Comparison of ENCODE assay signal across 15 cellular contexts in genomic region chr11:119481667-119482400, GRCh38. TPM values are rescaled to one million over a fixed set of nuclear protein-coding genes. Genes with fewer than 3 reads are reported as not detected.
DNase-seq lines count a peak whose midpoint lies in the region; ATAC-seq and TF ChIP-seq lines count a peak whose summit lies in the region.
"Had no signal": no experiment of that assay in that cellular context is flagged by ENCODE, and none has a peak within 500 bp of the region (broad histone marks: within the 10 kb centered on the region; RNA-seq: fewer than 3 reads in every experiment).

No MANE protein-coding gene starts in this region.

- peaks cover 26% of the 10 kb centered on the region for H3K27me3 Mint-ChIP-seq in GM23338 (ENCODE audit: insufficient read depth, low read depth, poor library complexity)

- DNase-seq in GM23338 (ENCODE audit: low spot score) (no peak), body of pancreas (peak; percentile 28 to 60 (median 40)), left lung (peak; percentile 31 to 64), SIG-M5 treated with dmso at 0.1 percent for 504 hours (lab: John Stamatoyannopoulos, UW; ENCODE audit: unreplicated experiment) (no peak), T-helper 2 cell (no peak), superior temporal gyrus (ENCODE audit: extremely low spot score) (no peak), kidney glomerular epithelial cell (lab: John Stamatoyannopoulos, UW) (no peak)

- H3K27me3 ChIP-seq in GM23338 (ENCODE audit: insufficient read depth) (no peaks in the 10 kb centered on the region), body of pancreas (no peaks in the 10 kb centered on the region), left lung (peaks cover 0 to 14% of the 10 kb centered on the region in 2 donors)

- no peaks in the 10 kb centered on the region; the same call in 2 of the 3 replicates for H3K36me3 Mint-ChIP-seq in GM23338 (ENCODE audit: low read depth)
- H3K36me3 Mint-ChIP-seq: activated naive CD4-positive, alpha-beta T cell treated with anti-CD3 and anti-CD28 coated beads, Interleukin-2, amount 50 U/mL, for 24 hours; CD4-positive, alpha-beta memory T cell; IgD-negative memory B cell had no signal

- H3K36me3 ChIP-seq in GM23338 (ENCODE audit: insufficient read depth) (no peaks in the 10 kb centered on the region), body of pancreas (replicated peaks in 1 of 2; ENCODE audit: insufficient read depth in 1 of 2, low read depth in 2 of 2) (no peaks in the 10 kb centered on the region), left lung (no peaks in the 10 kb centered on the region)
- H3K36me3 ChIP-seq: HAP-1 had no signal

- no peaks in the 10 kb centered on the region for H3F3A ChIP-seq in GM23338 (replicated peaks; ENCODE audit: low read depth)

- H3K4me3 ChIP-seq in GM23338 (peak overlapping the region; percentile 53), body of pancreas (no peak overlapping the region), left lung (no peak overlapping the region)
- H3K4me3 ChIP-seq: HAP-1, lung had no signal

- H4K20me1 ChIP-seq in GM23338 (replicated peaks; ENCODE audit: insufficient read depth), result no peaks in the 10 kb centered on the region

- ATAC-seq in GM23338, result peak; percentile 56
- peak; percentile 44 for ATAC-seq in body of pancreas
- ATAC-seq in left lung, result peak; percentile 34

- peaks cover 32% of the 10 kb centered on the region for H3K4me1 Mint-ChIP-seq in GM23338
- H3K4me1 Mint-ChIP-seq: activated naive CD4-positive, alpha-beta T cell treated with anti-CD3 and anti-CD28 coated beads, Interleukin-2, amount 50 U/mL, for 24 hours had no signal

- peak overlapping the region; percentile 96 for H2AFZ ChIP-seq in GM23338

- H3K9me2 ChIP-seq in GM23338 (ENCODE audit: insufficient read depth), result no peaks in the 10 kb centered on the region

- TF ChIP-seq POLR2A in body of pancreas (IDR thresholded peaks at IDR 0.05), result no peak

- no peak overlapping the region for H3K27ac Mint-ChIP-seq in GM23338
- H3K27ac Mint-ChIP-seq: activated naive CD4-positive, alpha-beta T cell treated with anti-CD3 and anti-CD28 coated beads, Interleukin-2, amount 50 U/mL, for 24 hours; CD4-positive, alpha-beta memory T cell; IgD-negative memory B cell; stimulated activated naive CD8-positive, alpha-beta T cell treated with anti-CD3 and anti-CD28 coated beads, Interleukin-15, Interleukin-2, amounts not matched to agents 100 ng/mL and 50 ng/mL, for 24 hours had no signal

- WGBS in body of pancreas, 2 donors, result 41 to 65% methylated on average over 7 to 22 of the region's 22 CpGs

- TF ChIP-seq CTCF in 22Rv1 (IDR thresholded peaks at IDR 0.05) (peak; percentile 66), GM23338 (conservative IDR thresholded peaks at IDR 0.05; ENCODE audit: low read depth in 2 of 2) (no peak), body of pancreas (IDR thresholded peaks at IDR 0.05) (no peak), left lung (IDR thresholded peaks at IDR 0.05) (no peak)

- no peaks in the 10 kb centered on the region for H3K9me3 ChIP-seq in body of pancreas
- H3K9me3 ChIP-seq in left lung, result no peaks in the 10 kb centered on the region
- H3K9me3 ChIP-seq: HAP-1 had no signal

- H3K4me2 ChIP-seq in GM23338, result peak overlapping the region; percentile 80

- no peaks in the 10 kb centered on the region; the same call in 1 of the 2 replicates for H3K4me1 ChIP-seq in GM23338 (ENCODE audit: insufficient read depth)
- peaks cover 10% of the 10 kb centered on the region for H3K4me1 ChIP-seq in body of pancreas
- peaks cover 0 to 4% of the 10 kb centered on the region in 2 donors for H3K4me1 ChIP-seq in left lung
- H3K4me1 ChIP-seq: HAP-1 had no signal

- H3K79me2 ChIP-seq in GM23338 (replicated peaks; ENCODE audit: insufficient read depth), result no peaks in the 10 kb centered on the region

- H3K27ac ChIP-seq in 22Rv1, result no peak overlapping the region
- no peak overlapping the region for H3K27ac ChIP-seq in GM23338 (ENCODE audit: low read depth)
- H3K27ac ChIP-seq in body of pancreas, result no peak overlapping the region
- H3K27ac ChIP-seq in left lung, result no peak overlapping the region
- H3K27ac ChIP-seq: epithelial cell of prostate had no signal

- peak overlapping the region; percentile 47; the same call in 2 of the 3 replicates for H3K4me3 Mint-ChIP-seq in GM23338
- H3K4me3 Mint-ChIP-seq: activated naive CD4-positive, alpha-beta T cell treated with anti-CD3 and anti-CD28 coated beads, Interleukin-2, amount 50 U/mL, for 24 hours; CD4-positive, alpha-beta memory T cell; IgD-negative memory B cell; stimulated activated naive CD8-positive, alpha-beta T cell treated with anti-CD3 and anti-CD28 coated beads, Interleukin-15, Interleukin-2, amounts not matched to agents 100 ng/mL and 50 ng/mL, for 24 hours had no signal

- intact Hi-C loops in body of pancreas (cut with DNase I) (loop anchor here (5.0 kb wide), 1 partner anchor 625 kb away; no protein-coding TSS in a partner anchor), left lung (cut with DNase I) (loop anchor here in 1 of 2 donors (5.0 kb wide), 1 partner anchor 245 kb away; the partner anchor contains the start of gene NECTIN1)

- H3K9me3 Mint-ChIP-seq in GM23338, result no peaks in the 10 kb centered on the region
- H3K9me3 Mint-ChIP-seq: activated naive CD4-positive, alpha-beta T cell treated with anti-CD3 and anti-CD28 coated beads, Interleukin-2, amount 50 U/mL, for 24 hours; CD4-positive, alpha-beta memory T cell; stimulated activated naive CD8-positive, alpha-beta T cell treated with anti-CD3 and anti-CD28 coated beads, Interleukin-15, Interleukin-2, amounts not matched to agents 100 ng/mL and 50 ng/mL, for 24 hours had no signal

TF ChIP-seq in GM23338, 12 proteins besides CTCF, POLR2A, EP300 and RAD21 (continues in another document):
- TF ChIP-seq EZH2phosphoT487 (IDR thresholded peaks at IDR 0.05; ENCODE audit: unreplicated experiment) (no peak), ZNF462 (CRISPR knock-in tag; IDR thresholded peaks at IDR 0.05) (no peak), ZNF331 (CRISPR knock-in tag; IDR thresholded peaks at IDR 0.05; ENCODE audit: low read depth) (no peak), ZNF114 (CRISPR knock-in tag; IDR thresholded peaks at IDR 0.05) (no peak)

RNA-seq across cellular contexts. Expression of gene THY1, which starts 58.9 kb away (rescaled TPM):
- total RNA-seq in GM23338 (2014; rRNA removed; shearing (Covaris generic)), result 515 and 597 TPM in 2 replicates
- polyA plus RNA-seq in GM23338 (2016; fragmentation: Nextera tagmentation; extraction: Ambion mirVana), result 461 and 490 TPM in 2 replicates
- 1 to 10 TPM; 6.9 to 9.9 TPM for total RNA-seq in body of pancreas
- 100 to 1,000 TPM in 1 of 2 donors, 10 to 100 TPM in 1; 46.6 to 130 TPM for total RNA-seq in left lung
- total RNA-seq: CD4-positive, alpha-beta memory T cell had no signal
- polyA plus RNA-seq: CD4-positive, alpha-beta memory T cell; IgD-negative memory B cell had no signal

Comparison
In these comparisons a context has a peak if more than half of its experiments do, and no peak if none do; other contexts are left out.
1. DNase-seq: peak in body of pancreas (4 of 4) and left lung (2 of 2); none in GM23338 (single experiment), SIG-M5 treated with dmso at 0.1 percent for 504 hours (single experiment), T-helper 2 cell (0 of 5), superior temporal gyrus (single experiment) and kidney glomerular epithelial cell (single experiment).
2. RNA of gene THY1, which starts 58.9 kb away (total RNA-seq): 515 to 597 TPM in GM23338 and 46.6 to 130 TPM in left lung; 6.9 to 9.9 TPM in body of pancreas; every median in the first group is over 4 times any median in the second.
3. Peak in every context shown above with its lines, with median percentiles within 50 percentile points of each other: ATAC-seq.